In the genomic region with DNA sequence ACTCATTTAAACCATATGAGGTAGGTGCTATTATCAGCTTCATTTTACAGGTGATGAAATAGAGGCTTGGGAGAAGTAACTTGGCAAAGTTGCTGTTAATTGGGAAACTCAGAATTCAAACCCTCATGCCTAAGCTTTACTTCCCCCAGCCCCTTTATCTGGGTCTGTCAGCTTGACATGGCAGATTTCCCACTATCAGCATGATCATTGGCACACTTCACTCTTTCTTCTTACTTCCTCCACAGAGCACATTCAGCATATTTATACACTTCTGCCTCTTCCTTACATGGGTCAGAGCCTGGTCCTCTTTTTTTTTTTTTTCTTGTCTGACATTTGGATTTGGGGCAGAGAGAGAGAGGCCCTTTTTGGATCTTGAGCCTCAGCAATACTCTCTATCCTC, we compare ENCODE assay signal across 37 cellular contexts. TPM values are rescaled to one million over a fixed set of nuclear protein-coding genes. Genes with fewer than 3 reads are reported as not detected.
"Had no signal": no experiment of that assay in that cellular context is flagged by ENCODE, and none has a peak within 500 bp of the region (broad histone marks: within the 10 kb centered on the region; RNA-seq: fewer than 3 reads in every experiment).

No MANE protein-coding gene starts in this region.

- H3K4me1 ChIP-seq: left lung, lower lobe of right lung, neural progenitor cell, parathyroid adenoma, right atrium auricular region, uterus had no signal

- ATAC-seq: esophagus mucosa; left lung; lower lobe of right lung; natural killer cell; stimulated activated memory B cell treated with anti-CD40 and anti-IgM and Interleukin-4, amounts not matched to agents 10 μg/mL and 1 μg/mL and 100 μg/mL, for 72 hours; stimulated activated naive CD8-positive, alpha-beta T cell treated with anti-CD3 and anti-CD28 coated beads, Interleukin-15, amount 100 ng/mL, for 72 hours had no signal

- H3K36me3 Mint-ChIP-seq: activated naive CD8-positive, alpha-beta T cell treated with anti-CD3 and anti-CD28 coated beads, Interleukin-2, amount 10 ng/mL, durations not matched to agents 7 days and 5 days; natural killer cell; neural progenitor cell; stimulated activated memory B cell treated with anti-CD40 and anti-IgM and Interleukin-4, amounts not matched to agents 10 μg/mL and 1 μg/mL and 100 μg/mL, for 72 hours; type B pancreatic cell had no signal

- H3K4me1 Mint-ChIP-seq: neural progenitor cell; stimulated activated memory B cell treated with anti-CD40 and anti-IgM and Interleukin-4, amounts not matched to agents 10 μg/mL and 1 μg/mL and 100 μg/mL, for 72 hours had no signal

- H3K4me3 Mint-ChIP-seq: activated CD4-positive, alpha-beta memory T cell treated with anti-CD3 and anti-CD28 coated beads for 36 hours; activated CD4-positive, alpha-beta T cell treated with anti-CD3 and anti-CD28 coated beads, Interleukin-2, amount 10 ng/mL, durations not matched to agents 24 days and 14 days; activated naive CD4-positive, alpha-beta T cell treated with anti-CD3 and anti-CD28 coated beads, Interleukin-2, amount 10 ng/mL, durations not matched to agents 7 days and 5 days; activated naive CD8-positive, alpha-beta T cell treated with anti-CD3 and anti-CD28 coated beads, Interleukin-2, amount 10 ng/mL, durations not matched to agents 7 days and 5 days; activated T-cell treated with anti-CD3 and anti-CD28 coated beads, Interleukin-2, amount 50 U/mL, for 24 hours; natural killer cell; neural progenitor cell; stimulated activated memory B cell treated with anti-CD40 and anti-IgM and Interleukin-4, amounts not matched to agents 10 μg/mL and 1 μg/mL and 100 μg/mL, for 72 hours; stimulated activated naive CD8-positive, alpha-beta T cell treated with anti-CD3 and anti-CD28 coated beads, Interleukin-15, amount 100 ng/mL, for 72 hours; T-helper 2 cell treated with Interferon-gamma antibody and Interleukin-4, amounts not matched to agents 5 μg/mL and 100 μg/mL, for 36 hours; type B pancreatic cell had no signal

- H3K27ac ChIP-seq: brain microvascular endothelial cell, left lung, lower lobe of right lung, neural progenitor cell, parathyroid adenoma, right atrium auricular region, uterus had no signal

- H3K36me3 ChIP-seq: brain microvascular endothelial cell, left lung, lower lobe of right lung, neural progenitor cell, right atrium auricular region, uterus had no signal

- H3K27ac Mint-ChIP-seq: activated CD4-positive, alpha-beta memory T cell treated with anti-CD3 and anti-CD28 coated beads for 36 hours; activated CD4-positive, alpha-beta T cell treated with anti-CD3 and anti-CD28 coated beads, Interleukin-2, amount 10 ng/mL, durations not matched to agents 24 days and 14 days; activated naive CD4-positive, alpha-beta T cell treated with anti-CD3 and anti-CD28 coated beads, Interleukin-2, amount 10 ng/mL, durations not matched to agents 7 days and 5 days; activated naive CD8-positive, alpha-beta T cell treated with anti-CD3 and anti-CD28 coated beads, Interleukin-2, amount 10 ng/mL, durations not matched to agents 7 days and 5 days; activated T-cell treated with anti-CD3 and anti-CD28 coated beads, Interleukin-2, amount 50 U/mL, for 24 hours; natural killer cell; neural progenitor cell; stimulated activated memory B cell treated with anti-CD40 and anti-IgM and Interleukin-4, amounts not matched to agents 10 μg/mL and 1 μg/mL and 100 μg/mL, for 72 hours; stimulated activated naive CD8-positive, alpha-beta T cell treated with anti-CD3 and anti-CD28 coated beads, Interleukin-15, amount 100 ng/mL, for 72 hours; T-helper 2 cell treated with Interferon-gamma antibody and Interleukin-4, amounts not matched to agents 5 μg/mL and 100 μg/mL, for 36 hours; type B pancreatic cell had no signal

- H3K9me3 ChIP-seq: left lung, lower lobe of right lung, uterus had no signal

- H3K4me3 ChIP-seq: left lung, lower lobe of right lung, neural progenitor cell, right atrium auricular region, smooth muscle cell, uterus had no signal

- H3K27me3 ChIP-seq: brain microvascular endothelial cell, left lung, neural progenitor cell, right atrium auricular region, uterus had no signal

- H3K27me3 Mint-ChIP-seq: activated naive CD4-positive, alpha-beta T cell treated with anti-CD3 and anti-CD28 coated beads, Interleukin-2, amount 10 ng/mL, durations not matched to agents 7 days and 5 days; stimulated activated naive CD8-positive, alpha-beta T cell treated with anti-CD3 and anti-CD28 coated beads, Interleukin-15, amount 100 ng/mL, for 72 hours had no signal

- DNase-seq: activated CD4-positive, alpha-beta memory T cell treated with anti-CD3 and anti-CD28 coated beads for 36 hours; activated CD4-positive, alpha-beta T cell treated with anti-CD3 and anti-CD28 coated beads, Interleukin-2, amount 10 ng/mL, durations not matched to agents 24 days and 14 days; activated CD4-positive, CD25-positive, alpha-beta regulatory T cell treated with anti-CD3 and anti-CD28 coated beads, Interleukin-2, amount 50 U/mL, for 72 hours; activated CD8-positive, alpha-beta memory T cell treated with anti-CD3 and anti-CD28 coated beads, Interleukin-2, amount 50 U/mL, for 4 hours; activated gamma-delta T cell; activated naive CD4-positive, alpha-beta T cell treated with anti-CD3 and anti-CD28 coated beads, Interleukin-2, amount 10 ng/mL, durations not matched to agents 7 days and 5 days; activated naive CD8-positive, alpha-beta T cell treated with anti-CD3 and anti-CD28 coated beads, Interleukin-2, amount 10 ng/mL, durations not matched to agents 7 days and 5 days; activated T-cell treated with anti-CD3 and anti-CD28 coated beads, Interleukin-2, amount 50 U/mL, for 24 hours; amniotic stem cell; brain microvascular endothelial cell; foreskin fibroblast; head of caudate nucleus; left lung; lower lobe of right lung; mesenchymal stem cell; natural killer cell; occipital lobe; stimulated activated CD4-positive, alpha-beta T cell treated with anti-CD3 and anti-CD28 coated beads, Interleukin-1b, Interleukin-23, amount 100 ng/mL, for 48 hours; stimulated activated CD4-positive, alpha-beta T cell treated with anti-CD3 and anti-CD28 coated beads, Interleukin-4, amount 100 ng/mL, for 4 hours; stimulated activated CD8-positive, alpha-beta memory T cell treated with anti-CD3 and anti-CD28 coated beads, Interleukin-4, amount 100 ng/mL, for 48 hours; stimulated activated naive CD8-positive, alpha-beta T cell treated with anti-CD3 and anti-CD28 coated beads, Interleukin-15, amount 100 ng/mL, for 72 hours; substantia nigra; uterus had no signal

- H3K9me3 Mint-ChIP-seq: activated CD4-positive, alpha-beta T cell treated with anti-CD3 and anti-CD28 coated beads, Interleukin-2, amount 10 ng/mL, durations not matched to agents 24 days and 14 days; activated naive CD8-positive, alpha-beta T cell treated with anti-CD3 and anti-CD28 coated beads, Interleukin-2, amount 10 ng/mL, durations not matched to agents 7 days and 5 days; activated T-cell treated with anti-CD3 and anti-CD28 coated beads, Interleukin-2, amount 50 U/mL, for 24 hours had no signal

RNA-seq across cellular contexts. Expression of a gene that starts 56.5 kb away (rescaled TPM):
- total RNA-seq: activated CD4-positive, alpha-beta memory T cell treated with anti-CD3 and anti-CD28 coated beads for 36 hours; activated CD4-positive, alpha-beta T cell treated with anti-CD3 and anti-CD28 coated beads, Interleukin-2, amount 10 ng/mL, durations not matched to agents 24 days and 14 days; activated CD8-positive, alpha-beta memory T cell treated with anti-CD3 and anti-CD28 coated beads for 36 hours; activated naive CD8-positive, alpha-beta T cell treated with anti-CD3 and anti-CD28 coated beads, Interleukin-2, amount 10 ng/mL, durations not matched to agents 7 days and 5 days; astrocyte; cardiac septum; cerebellum; endothelial cell of umbilical vein; esophagus mucosa; natural killer cell; pulmonary artery endothelial cell; right atrium auricular region; smooth muscle cell had no signal
- polyA plus RNA-seq: endothelial cell of umbilical vein, smooth muscle cell had no signal
